ENCODE assay signal across 13 cellular contexts in the genomic region with DNA sequence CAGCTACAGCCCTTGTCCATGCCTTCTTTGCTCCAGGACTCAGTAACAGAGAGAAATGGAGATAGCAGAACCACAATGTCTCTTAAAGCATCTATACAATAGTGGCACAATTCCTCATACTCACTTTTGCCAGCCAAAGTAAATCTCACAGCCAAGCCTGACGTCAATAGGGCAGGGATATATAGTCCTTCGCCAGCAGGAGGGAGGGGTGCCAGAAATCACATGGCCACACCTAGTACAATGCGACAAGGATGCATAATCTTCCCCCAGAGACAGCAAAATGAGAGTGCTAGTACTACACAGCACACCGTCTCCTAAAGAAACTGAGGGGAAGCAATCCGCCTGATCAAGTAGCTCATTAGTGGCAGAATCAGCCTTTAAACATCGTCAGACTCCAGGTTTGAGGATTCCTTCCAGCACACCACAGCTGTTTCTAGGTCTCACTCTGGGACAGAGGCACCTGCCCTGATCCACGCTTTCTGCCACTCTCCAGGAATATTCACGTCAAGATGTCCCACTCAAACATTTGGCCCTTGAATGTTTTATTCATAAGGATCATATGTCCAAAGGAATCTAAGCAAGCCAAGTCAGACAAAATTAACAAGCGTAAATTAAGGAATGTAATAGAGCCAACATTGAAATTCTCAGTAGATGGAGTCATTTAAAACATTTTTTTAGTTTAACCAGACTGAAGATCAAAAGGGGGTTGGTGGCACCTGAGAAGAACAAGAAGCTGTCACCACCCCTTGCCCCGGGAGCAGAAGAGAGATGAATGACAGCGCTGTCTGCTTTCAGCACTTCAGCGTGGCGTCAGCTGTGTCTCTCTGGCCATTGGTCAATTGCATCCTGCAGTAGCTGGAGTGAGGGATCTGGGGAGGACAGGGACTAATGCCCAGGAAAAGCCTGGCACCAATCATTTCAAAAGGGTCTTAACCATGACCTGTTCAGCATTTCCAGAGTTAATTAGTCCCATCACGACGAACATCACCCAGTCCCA.
DNase-seq lines count a peak whose midpoint lies in the region; ATAC-seq and TF ChIP-seq lines count a peak whose summit lies in the region.
"Had no signal": no experiment of that assay in that cellular context is flagged by ENCODE, and none has a peak within 500 bp of the region (broad histone marks: within the 10 kb centered on the region; RNA-seq: fewer than 3 reads in every experiment).

No MANE protein-coding gene starts in this region.

- no peak overlapping the region for H3K27ac Mint-ChIP-seq in activated CD8-positive, alpha-beta T cell treated with anti-CD3 and anti-CD28 coated beads, Interleukin-2, amount 10 ng/mL, durations not matched to agents 7 days and 5 days
- H3K27ac Mint-ChIP-seq: activated T-cell treated with anti-CD3 and anti-CD28 coated beads, Interleukin-2, amount 50 U/mL, for 72 hours; B cell had no signal

- H4K20me1 ChIP-seq in PC-3 (ENCODE audit: low read length) = no peaks in the 10 kb centered on the region

- no peaks in the 10 kb centered on the region for H3K36me3 ChIP-seq in PC-3 (ENCODE audit: low read depth, low read length)
- no peaks in the 10 kb centered on the region for H3K36me3 ChIP-seq in esophagus muscularis mucosa
- no peaks in the 10 kb centered on the region for H3K36me3 ChIP-seq in muscle layer of duodenum (ENCODE audit: control insufficient read depth in 1 of 2, insufficient read depth in 2 of 2, low read length in 2 of 2)
- H3K36me3 ChIP-seq: SJSA1 had no signal

- H3K27me3 ChIP-seq in PC-3 (ENCODE audit: low read length) (no peaks in the 10 kb centered on the region), esophagus muscularis mucosa (no peaks in the 10 kb centered on the region), muscle layer of duodenum (ENCODE audit: low read depth, low read length) (no peaks in the 10 kb centered on the region)
- H3K27me3 ChIP-seq: SJSA1 had no signal

- no peaks in the 10 kb centered on the region for H3K9me2 ChIP-seq in PC-3 (replicated peaks; ENCODE audit: low read length)

- H3K4me3 Mint-ChIP-seq in activated CD8-positive, alpha-beta T cell treated with anti-CD3 and anti-CD28 coated beads, Interleukin-2, amount 10 ng/mL, durations not matched to agents 7 days and 5 days = no peak overlapping the region
- H3K4me3 Mint-ChIP-seq: activated T-cell treated with anti-CD3 and anti-CD28 coated beads, Interleukin-2, amount 50 U/mL, for 72 hours; B cell had no signal

- TSS peak; percentile 11 for BruUV-seq in PC-3 (replicated peaks; lab: Mats Ljungman, UMichigan)

- H3F3A ChIP-seq in PC-3 (ENCODE audit: low read length, unreplicated experiment) = peaks cover 4% of the 10 kb centered on the region

- CTCF ChIA-PET in PC-3 (lab: Charles Lee) = interaction anchor here (0.6 kb wide), 1 partner anchor 157 kb away, joined by 3 read pairs; no protein-coding TSS in a partner anchor
- CTCF ChIA-PET in activated CD8-positive, alpha-beta T cell treated with anti-CD3 and anti-CD28 coated beads, Interleukin-2, amount 10 ng/mL, durations not matched to agents 7 days and 5 days (lab: Charles Lee) = interaction anchor here (0.5 kb wide), 1 partner anchor 179 kb away, joined by 3 read pairs; no protein-coding TSS in a partner anchor

- WGBS in esophagus muscularis mucosa = 65% methylated on average over 15 of the region's 15 CpGs

- H3K4me2 ChIP-seq in PC-3 (ENCODE audit: low read length) = peak overlapping the region; percentile 34

- no peaks in the 10 kb centered on the region for H3K36me3 Mint-ChIP-seq in activated CD8-positive, alpha-beta T cell treated with anti-CD3 and anti-CD28 coated beads, Interleukin-2, amount 10 ng/mL, durations not matched to agents 7 days and 5 days (ENCODE audit: low read depth)

- POLR2A ChIA-PET in PC-3 (lab: Charles Lee; ENCODE audit: unreplicated experiment) = interaction anchor here (0.6 kb wide), 2 partner anchors 125 to 248 kb away, joined by 9 to 16 read pairs; no protein-coding TSS in a partner anchor
- POLR2A ChIA-PET in activated CD8-positive, alpha-beta T cell treated with anti-CD3 and anti-CD28 coated beads, Interleukin-2, amount 10 ng/mL, durations not matched to agents 7 days and 5 days (lab: Charles Lee) = no interaction called here

- H3K9ac ChIP-seq in PC-3 (ENCODE audit: low read length) = peak overlapping the region; percentile 99
- H3K9ac ChIP-seq: parathyroid adenoma had no signal

- H3K9me3 ChIP-seq in PC-3 (ENCODE audit: low read length) (no peaks in the 10 kb centered on the region), esophagus muscularis mucosa (no peaks in the 10 kb centered on the region), muscle layer of duodenum (ENCODE audit: control insufficient read depth in 1 of 2, low read length in 2 of 2) (no peaks in the 10 kb centered on the region)
- H3K9me3 ChIP-seq: SJSA1 had no signal

- intact Hi-C loops in PC-3 (cut with micrococcal nuclease) = loop anchor here (2.0 to 10.0 kb wide), 3 partner anchors 55 to 405 kb away; no protein-coding TSS in a partner anchor
- intact Hi-C loops in esophagus muscularis mucosa (cut with DNase I) = loop anchor here (2.0 to 10.0 kb wide), 2 partner anchors 125 to 255 kb away; no protein-coding TSS in a partner anchor

- H3K4me3 ChIP-seq in PC-3 (ENCODE audit: low read length) (no peak overlapping the region), esophagus muscularis mucosa (no peak overlapping the region), muscle layer of duodenum (ENCODE audit: low read depth in 1 of 2, low read length in 2 of 2) (no peak overlapping the region)
- H3K4me3 ChIP-seq: SJSA1 had no signal

- H3K4me1 ChIP-seq in PC-3 (ENCODE audit: insufficient read depth, low read length) (peaks cover 90% of the 10 kb centered on the region), esophagus muscularis mucosa (peaks cover 46 to 81% (median 72%) of the 10 kb centered on the region in 4 donors), muscle layer of duodenum (ENCODE audit: control insufficient read depth in 1 of 2, insufficient read depth in 2 of 2, low read length in 2 of 2) (peaks cover 14 to 30% of the 10 kb centered on the region in 2 donors)
- H3K4me1 ChIP-seq: parathyroid adenoma had no signal

- no peak overlapping the region for H2AFZ ChIP-seq in PC-3 (ENCODE audit: low read length)
- H2AFZ ChIP-seq: parathyroid adenoma had no signal

- TF ChIP-seq EP300 in esophagus muscularis mucosa (IDR thresholded peaks at IDR 0.05) = no peak

- no peak for ATAC-seq in PC-3
- no peak for ATAC-seq in HG02610 (IDR thresholded peaks at IDR 0.05; ENCODE audit: unreplicated experiment)
- ATAC-seq in activated CD8-positive, alpha-beta T cell treated with anti-CD3 and anti-CD28 coated beads, Interleukin-2, amount 10 ng/mL, durations not matched to agents 7 days and 5 days = no peak
- ATAC-seq: activated T-cell treated with anti-CD3 and anti-CD28 coated beads, Interleukin-2, amount 50 U/mL, for 72 hours; HepG2 had no signal

- no peaks in the 10 kb centered on the region for H3K79me2 ChIP-seq in PC-3 (ENCODE audit: low read length)
- H3K79me2 ChIP-seq: parathyroid adenoma had no signal

- H3K4me1 Mint-ChIP-seq in activated CD8-positive, alpha-beta T cell treated with anti-CD3 and anti-CD28 coated beads, Interleukin-2, amount 10 ng/mL, durations not matched to agents 7 days and 5 days (ENCODE audit: low read depth) = no peaks in the 10 kb centered on the region

- H3K9me3 Mint-ChIP-seq in activated CD8-positive, alpha-beta T cell treated with anti-CD3 and anti-CD28 coated beads, Interleukin-2, amount 10 ng/mL, durations not matched to agents 7 days and 5 days (ENCODE audit: insufficient read depth) = no peaks in the 10 kb centered on the region

- peak; percentile 34 for DNase-seq in Ammon's horn (ENCODE audit: low spot score)
- peak; percentile 68 for DNase-seq in PC-3
- no peak for DNase-seq in esophagus muscularis mucosa (ENCODE audit: extremely low spot score)
- no peak for DNase-seq in NCI-H748 (lab: John Stamatoyannopoulos, UW; ENCODE audit: unreplicated experiment)
- DNase-seq in activated CD8-positive, alpha-beta T cell treated with anti-CD3 and anti-CD28 coated beads, Interleukin-2, amount 10 ng/mL, durations not matched to agents 7 days and 5 days = no peak
- DNase-seq in activated T-cell treated with anti-CD3 and anti-CD28 coated beads, Interleukin-2, amount 50 U/mL, for 48 hours = no peak
- DNase-seq: activated T-cell treated with anti-CD3 and anti-CD28 coated beads, Interleukin-2, amount 50 U/mL, for 72 hours had no signal

- no peak for TF ChIP-seq POLR2A in esophagus muscularis mucosa (IDR thresholded peaks at IDR 0.05; ENCODE audit: low read depth)

- no peak for TF ChIP-seq CTCF in PC-3 (conservative IDR thresholded peaks at IDR 0.05; ENCODE audit: low read depth, low read length)
- no peak for TF ChIP-seq CTCF in esophagus muscularis mucosa (IDR thresholded peaks at IDR 0.05)

- H3K27ac ChIP-seq in PC-3 (ENCODE audit: low read length) (peak overlapping the region; percentile 100), esophagus muscularis mucosa (replicated peaks in 1 of 4) (peak overlapping the region; percentile 86 to 92 (median 88)), muscle layer of duodenum (ENCODE audit: low read length) (peak overlapping the region; percentile 79)
- H3K27ac ChIP-seq: parathyroid adenoma, SJSA1 had no signal

- H3K27me3 Mint-ChIP-seq in activated CD8-positive, alpha-beta T cell treated with anti-CD3 and anti-CD28 coated beads, Interleukin-2, amount 10 ng/mL, durations not matched to agents 7 days and 5 days (ENCODE audit: low read depth) = peaks cover 3% of the 10 kb centered on the region

Comparison
In these comparisons a context has a peak if more than half of its experiments do, and no peak if none do; other contexts are left out.
1. DNase-seq: peak in Ammon's horn (single experiment) and PC-3 (single experiment); none in esophagus muscularis mucosa (single experiment), NCI-H748 (single experiment), activated CD8-positive, alpha-beta T cell treated with anti-CD3 and anti-CD28 coated beads, Interleukin-2, amount 10 ng/mL, durations not matched to agents 7 days and 5 days (single experiment) and activated T-cell treated with anti-CD3 and anti-CD28 coated beads, Interleukin-2, amount 50 U/mL, for 48 hours (0 of 2).
2. Peak in every context shown above with its lines, with median percentiles within 50 percentile points of each other: H3K27ac ChIP-seq.